8 cellular contexts compared by ENCODE assay signal in genomic region chr7:18570890-18571478, GRCh38.
DNase-seq lines count a peak whose midpoint lies in the region; ATAC-seq, FAIRE-seq and TF ChIP-seq lines count a peak whose summit lies in the region.

No MANE protein-coding gene starts in this region.

- peak; percentile 54 for FAIRE-seq in astrocyte (lab: Jason Lieb, UNC)

- no peak overlapping the region for H3K4me2 ChIP-seq in astrocyte (ENCODE audit: low read length)

- H3K4me3 Mint-ChIP-seq in astrocyte (ENCODE audit: unreplicated experiment), result no peak overlapping the region
- no peak overlapping the region for H3K4me3 Mint-ChIP-seq in immature natural killer cell

- H3K36me3 ChIP-seq in astrocyte (ENCODE audit: insufficient read depth, low read length), result no peaks in the 10 kb centered on the region
- no peaks in the 10 kb centered on the region for H3K36me3 ChIP-seq in right lobe of liver

- TF ChIP-seq POLR2A in right lobe of liver (IDR thresholded peaks at IDR 0.05), result no peak

- ATAC-seq in right lobe of liver (peak in 2 of 4 donors; percentile 65 to 75), GM19035 (IDR thresholded peaks at IDR 0.05; ENCODE audit: unreplicated experiment) (no peak)

- H3K27ac ChIP-seq in astrocyte (ENCODE audit: low read depth, low read length), result no peak overlapping the region
- no peak overlapping the region for H3K27ac ChIP-seq in right lobe of liver

- H3K4me3 ChIP-seq in astrocyte (ENCODE audit: insufficient read depth, low read depth, low read length), result no peak overlapping the region
- H3K4me3 ChIP-seq in right lobe of liver, result no peak overlapping the region

- DNase-seq in DMS53 treated with DMSO at 0.1 percent for 48 hours (lab: John Stamatoyannopoulos, UW; ENCODE audit: unreplicated experiment) (peak; percentile 85), NCI-H1092 (lab: John Stamatoyannopoulos, UW) (peak; percentile 63), astrocyte (ENCODE audit: low read depth) (peak; percentile 29), right lobe of liver (no peak), immature natural killer cell (no peak), T-helper 2 cell (no peak)
- DNase-seq in activated CD4-positive, alpha-beta T cell treated with anti-CD3 and anti-CD28 coated beads, Interleukin-2, amount 50 U/mL, for 48 hours, result no peak

- TF ChIP-seq CTCF in astrocyte (IDR thresholded peaks at IDR 0.05; ENCODE audit: insufficient read depth, low read depth, low read length) (peak; percentile 52), right lobe of liver (IDR thresholded peaks at IDR 0.05) (peak in 3 of 4 donors; percentile 44 to 55 (median 46))

- H3K9me3 ChIP-seq in astrocyte (ENCODE audit: insufficient read depth, low read depth, low read length), result no peaks in the 10 kb centered on the region
- no peaks in the 10 kb centered on the region for H3K9me3 ChIP-seq in right lobe of liver

- H3K27ac Mint-ChIP-seq in astrocyte (ENCODE audit: unreplicated experiment) (no peak overlapping the region), immature natural killer cell (no peak overlapping the region)

- no peaks in the 10 kb centered on the region for H4K20me1 ChIP-seq in astrocyte (ENCODE audit: insufficient read depth, low read length)

- H3K9me3 Mint-ChIP-seq in astrocyte (ENCODE audit: unreplicated experiment), result no peaks in the 10 kb centered on the region
- no peaks in the 10 kb centered on the region for H3K9me3 Mint-ChIP-seq in immature natural killer cell

- H3K4me1 Mint-ChIP-seq in astrocyte (ENCODE audit: low read depth, unreplicated experiment) (peaks cover 4% of the 10 kb centered on the region), immature natural killer cell (peaks cover 3 to 16% of the 10 kb centered on the region in 2 donors)

- no peaks in the 10 kb centered on the region for H3K4me1 ChIP-seq in astrocyte (ENCODE audit: insufficient read depth, low read length)
- no peaks in the 10 kb centered on the region for H3K4me1 ChIP-seq in right lobe of liver

- H3K27me3 Mint-ChIP-seq in astrocyte (ENCODE audit: low read depth, unreplicated experiment) (no peaks in the 10 kb centered on the region), immature natural killer cell (ENCODE audit: low read depth in 3 of 3) (no peaks in the 10 kb centered on the region)

- H3K27me3 ChIP-seq in astrocyte (ENCODE audit: insufficient read depth, low read length), result no peaks in the 10 kb centered on the region
- H3K27me3 ChIP-seq in right lobe of liver, result no peaks in the 10 kb centered on the region

- no peak overlapping the region for H3K9ac ChIP-seq in astrocyte (ENCODE audit: low read length)

- peaks cover 13% of the 10 kb centered on the region for H3K79me2 ChIP-seq in astrocyte (ENCODE audit: insufficient read depth, low read length)

- WGBS in right lobe of liver (ENCODE audit: insufficient coverage, low coverage, low lambda C conversion rate, missing lambda C conversion rate), result 34% methylated on average over 3 of the region's 3 CpGs

- intact Hi-C loops in right lobe of liver (cut with DNase I), result loop anchor here in 1 of 2 donors (10.0 kb wide), 1 partner anchor 216 kb away; no protein-coding TSS in a partner anchor

- H3K36me3 Mint-ChIP-seq in astrocyte (ENCODE audit: low read depth, unreplicated experiment) (no peaks in the 10 kb centered on the region), immature natural killer cell (no peaks in the 10 kb centered on the region)

- H2AFZ ChIP-seq in astrocyte (ENCODE audit: low read depth, low read length), result no peak overlapping the region

Comparison
In these comparisons a context has a peak if more than half of its experiments do, and no peak if none do; other contexts are left out.
1. DNase-seq: peak in DMS53 treated with DMSO at 0.1 percent for 48 hours (single experiment), NCI-H1092 (single experiment) and astrocyte (single experiment); none in right lobe of liver (0 of 3), immature natural killer cell (0 of 3), T-helper 2 cell (0 of 5) and activated CD4-positive, alpha-beta T cell treated with anti-CD3 and anti-CD28 coated beads, Interleukin-2, amount 50 U/mL, for 48 hours (0 of 2).